Comparison of ENCODE assay signal across 21 cellular contexts in genomic region chr5:126043684-126044083, GRCh38.
A peak's percentile ranks its signal among the peaks of the same experiment; 100 is the strongest.
DNase-seq lines count a peak whose midpoint lies in the region; ATAC-seq and TF ChIP-seq lines count a peak whose summit lies in the region.
"Had no signal": no experiment of that assay in that cellular context is flagged by ENCODE, and none has a peak within 500 bp of the region (broad histone marks: within the 10 kb centered on the region; RNA-seq: fewer than 3 reads in every experiment).

No MANE protein-coding gene starts in this region.

- TF ChIP-seq EP300 in gastroesophageal sphincter (IDR thresholded peaks at IDR 0.05): no peak

- no peaks in the 10 kb centered on the region for H3K9me3 Mint-ChIP-seq in stimulated activated naive CD8-positive, alpha-beta T cell treated with anti-CD3 and anti-CD28 coated beads, Interleukin-15, amount 100 ng/mL, for 72 hours
- no peaks in the 10 kb centered on the region for H3K9me3 Mint-ChIP-seq in activated T-helper 17 cell treated with anti-CD3 and anti-CD28 coated beads, Interleukin-2, amount 50 U/mL, for 72 hours
- H3K9me3 Mint-ChIP-seq: activated T-helper 1 cell treated with anti-CD3 and anti-CD28 coated beads, Interleukin-12 subunit alpha, Interleukin-12 subunit beta, Interleukin-2, Interleukin-4 antibody, amounts not matched to agents 30 ng/mL and 10 ng/mL and 1 ng/mL, durations not matched to agents 14 hours and 24 hours and 36 hours; stimulated activated effector memory CD8-positive, alpha-beta T cell treated with anti-CD3 and anti-CD28 coated beads, Interleukin-12 subunit alpha, Interleukin-12 subunit beta, amount 100 ng/mL, for 72 hours had no signal

- H3K9ac ChIP-seq in BLaER1: no peak overlapping the region

- TF ChIP-seq CTCF in brain microvascular endothelial cell (IDR thresholded peaks at IDR 0.05; ENCODE audit: low read depth, low read length, missing control alignments) (no peak), gastroesophageal sphincter (IDR thresholded peaks at IDR 0.05) (no peak)

- no peaks in the 10 kb centered on the region for H3K9me3 ChIP-seq in BLaER1
- H3K9me3 ChIP-seq in mesodermal cell (ENCODE audit: control insufficient read depth, low read length): no peaks in the 10 kb centered on the region
- H3K9me3 ChIP-seq in gastroesophageal sphincter: no peaks in the 10 kb centered on the region
- H3K9me3 ChIP-seq: mucosa of descending colon, Peyer's patch, right lobe of liver had no signal

- H3K36me3 ChIP-seq in BLaER1 (no peaks in the 10 kb centered on the region), brain microvascular endothelial cell (replicated peaks) (no peaks in the 10 kb centered on the region), mesodermal cell (ENCODE audit: control insufficient read depth, insufficient read depth, low read length) (no peaks in the 10 kb centered on the region), gastroesophageal sphincter (no peaks in the 10 kb centered on the region)
- H3K36me3 ChIP-seq: Peyer's patch, right lobe of liver had no signal

- no peak for ATAC-seq in stimulated activated naive CD8-positive, alpha-beta T cell treated with anti-CD3 and anti-CD28 coated beads, Interleukin-15, amount 100 ng/mL, for 72 hours
- no peak for ATAC-seq in activated T-helper 17 cell treated with anti-CD3 and anti-CD28 coated beads, Interleukin-2, amount 50 U/mL, for 72 hours (replicated peaks)
- no peak for ATAC-seq in gastroesophageal sphincter
- ATAC-seq: activated CD4-positive, CD25-positive, alpha-beta regulatory T cell treated with anti-CD3 and anti-CD28 coated beads, Interleukin-2, amount 50 U/mL, for 24 hours; K562; right lobe of liver; stimulated activated effector memory CD8-positive, alpha-beta T cell treated with anti-CD3 and anti-CD28 coated beads, Interleukin-12 subunit alpha, Interleukin-12 subunit beta, amount 100 ng/mL, for 72 hours had no signal

- H3K4me1 ChIP-seq in BLaER1 (peaks cover 21% of the 10 kb centered on the region), mesodermal cell (ENCODE audit: control insufficient read depth, insufficient read depth, low read length, poor library complexity, severe bottlenecking) (peaks cover 12% of the 10 kb centered on the region), gastroesophageal sphincter (peaks cover 0 to 12% (median 0%) of the 10 kb centered on the region in 3 donors)
- H3K4me1 ChIP-seq: Peyer's patch, right lobe of liver had no signal

- in situ Hi-C loops in brain microvascular endothelial cell (cut with HindIII; ENCODE audit: low pct_ligation_motif_present, low sequenced_read_pairs): no loop called here

- no peak overlapping the region for H3K27ac Mint-ChIP-seq in stimulated activated naive CD8-positive, alpha-beta T cell treated with anti-CD3 and anti-CD28 coated beads, Interleukin-15, amount 100 ng/mL, for 72 hours
- no peak overlapping the region for H3K27ac Mint-ChIP-seq in activated T-helper 17 cell treated with anti-CD3 and anti-CD28 coated beads, Interleukin-2, amount 50 U/mL, for 72 hours
- H3K27ac Mint-ChIP-seq: activated naive CD8-positive, alpha-beta T cell treated with anti-CD3 and anti-CD28 coated beads for 36 hours; activated T-helper 1 cell treated with anti-CD3 and anti-CD28 coated beads, Interleukin-12 subunit alpha, Interleukin-12 subunit beta, Interleukin-2, Interleukin-4 antibody, amounts not matched to agents 30 ng/mL and 10 ng/mL and 1 ng/mL, durations not matched to agents 14 hours and 24 hours and 36 hours; CD8-positive, alpha-beta memory T cell; stimulated activated effector memory CD8-positive, alpha-beta T cell treated with anti-CD3 and anti-CD28 coated beads, Interleukin-12 subunit alpha, Interleukin-12 subunit beta, amount 100 ng/mL, for 72 hours had no signal

- no peaks in the 10 kb centered on the region for H3K4me1 Mint-ChIP-seq in stimulated activated naive CD8-positive, alpha-beta T cell treated with anti-CD3 and anti-CD28 coated beads, Interleukin-15, amount 100 ng/mL, for 72 hours
- H3K4me1 Mint-ChIP-seq in activated T-helper 17 cell treated with anti-CD3 and anti-CD28 coated beads, Interleukin-2, amount 50 U/mL, for 72 hours: no peaks in the 10 kb centered on the region
- H3K4me1 Mint-ChIP-seq: activated naive CD8-positive, alpha-beta T cell treated with anti-CD3 and anti-CD28 coated beads for 36 hours; CD8-positive, alpha-beta memory T cell; stimulated activated effector memory CD8-positive, alpha-beta T cell treated with anti-CD3 and anti-CD28 coated beads, Interleukin-12 subunit alpha, Interleukin-12 subunit beta, amount 100 ng/mL, for 72 hours had no signal

- H3K27ac ChIP-seq in BLaER1: no peak overlapping the region
- H3K27ac ChIP-seq in brain microvascular endothelial cell: no peak overlapping the region
- peak overlapping the region; percentile 84 for H3K27ac ChIP-seq in mesodermal cell (ENCODE audit: low read depth, low read length, severe bottlenecking)
- no peak overlapping the region for H3K27ac ChIP-seq in gastroesophageal sphincter
- H3K27ac ChIP-seq: Peyer's patch, right lobe of liver had no signal

- TF ChIP-seq POLR2A in gastroesophageal sphincter (IDR thresholded peaks at IDR 0.05): no peak

- H3K27me3 ChIP-seq in BLaER1: no peaks in the 10 kb centered on the region
- H3K27me3 ChIP-seq in brain microvascular endothelial cell (replicated peaks): no peaks in the 10 kb centered on the region
- H3K27me3 ChIP-seq in gastroesophageal sphincter: no peaks in the 10 kb centered on the region
- H3K27me3 ChIP-seq: Peyer's patch, right lobe of liver had no signal

- DNase-seq in M059J (ENCODE audit: low read depth) (peak; percentile 8), brain microvascular endothelial cell (peak; percentile 6), ureter (ENCODE audit: low spot score) (no peak)
- DNase-seq in stimulated activated naive CD8-positive, alpha-beta T cell treated with anti-CD3 and anti-CD28 coated beads, Interleukin-15, amount 100 ng/mL, for 72 hours: no peak
- DNase-seq: activated CD8-positive, alpha-beta memory T cell treated with anti-CD3 and anti-CD28 coated beads for 24 hours; activated naive CD8-positive, alpha-beta T cell treated with anti-CD3 and anti-CD28 coated beads for 36 hours; CD8-positive, alpha-beta memory T cell; erythroblast; left colon; MV-4-11; Peyer's patch; right lobe of liver had no signal

- no peak overlapping the region for H3K4me3 Mint-ChIP-seq in stimulated activated naive CD8-positive, alpha-beta T cell treated with anti-CD3 and anti-CD28 coated beads, Interleukin-15, amount 100 ng/mL, for 72 hours
- no peak overlapping the region for H3K4me3 Mint-ChIP-seq in activated T-helper 17 cell treated with anti-CD3 and anti-CD28 coated beads, Interleukin-2, amount 50 U/mL, for 72 hours
- H3K4me3 Mint-ChIP-seq: activated naive CD8-positive, alpha-beta T cell treated with anti-CD3 and anti-CD28 coated beads for 36 hours; activated T-helper 1 cell treated with anti-CD3 and anti-CD28 coated beads, Interleukin-12 subunit alpha, Interleukin-12 subunit beta, Interleukin-2, Interleukin-4 antibody, amounts not matched to agents 30 ng/mL and 10 ng/mL and 1 ng/mL, durations not matched to agents 14 hours and 24 hours and 36 hours; CD8-positive, alpha-beta memory T cell; stimulated activated effector memory CD8-positive, alpha-beta T cell treated with anti-CD3 and anti-CD28 coated beads, Interleukin-12 subunit alpha, Interleukin-12 subunit beta, amount 100 ng/mL, for 72 hours had no signal

- 0 out of 2 replicates have a peak overlapping the region, but pooled peaks have one; percentile 18 for H3K4me2 ChIP-seq in BLaER1

- no peaks in the 10 kb centered on the region for H3K36me3 Mint-ChIP-seq in activated T-helper 17 cell treated with anti-CD3 and anti-CD28 coated beads, Interleukin-2, amount 50 U/mL, for 72 hours (ENCODE audit: low read depth)
- H3K36me3 Mint-ChIP-seq: activated naive CD8-positive, alpha-beta T cell treated with anti-CD3 and anti-CD28 coated beads for 36 hours; CD8-positive, alpha-beta memory T cell; stimulated activated effector memory CD8-positive, alpha-beta T cell treated with anti-CD3 and anti-CD28 coated beads, Interleukin-12 subunit alpha, Interleukin-12 subunit beta, amount 100 ng/mL, for 72 hours had no signal

- 77 to 86% methylated on average over 5 of the region's 5 CpGs for WGBS in mesodermal cell (ENCODE audit: insufficient coverage in 2 of 2), 2 experiments
- 78% methylated on average over 4 of the region's 5 CpGs; no CpG with 5 or more reads in 1 of the 2 donors for WGBS in gastroesophageal sphincter (ENCODE audit: low coverage in 1 of 2), 2 donors

- H3K4me3 ChIP-seq in BLaER1 (no peak overlapping the region), brain microvascular endothelial cell (ENCODE audit: low read depth, low read length) (no peak overlapping the region), mesodermal cell (ENCODE audit: extremely low read depth, insufficient read depth, low read length, poor library complexity, severe bottlenecking) (no peak overlapping the region), gastroesophageal sphincter (no peak overlapping the region)
- H3K4me3 ChIP-seq: K562, mucosa of descending colon, Peyer's patch, right lobe of liver had no signal

- H4K20me1 ChIP-seq in BLaER1: no peaks in the 10 kb centered on the region

- no peaks in the 10 kb centered on the region for H3K27me3 Mint-ChIP-seq in stimulated activated naive CD8-positive, alpha-beta T cell treated with anti-CD3 and anti-CD28 coated beads, Interleukin-15, amount 100 ng/mL, for 72 hours
- H3K27me3 Mint-ChIP-seq in activated T-helper 17 cell treated with anti-CD3 and anti-CD28 coated beads, Interleukin-2, amount 50 U/mL, for 72 hours: no peaks in the 10 kb centered on the region
- H3K27me3 Mint-ChIP-seq: activated naive CD8-positive, alpha-beta T cell treated with anti-CD3 and anti-CD28 coated beads for 36 hours; CD8-positive, alpha-beta memory T cell had no signal

Comparison
In these comparisons a context has a peak if more than half of its experiments do, and no peak if none do; other contexts are left out.
1. DNase-seq: peak in M059J (single experiment) and brain microvascular endothelial cell (single experiment); none in stimulated activated naive CD8-positive, alpha-beta T cell treated with anti-CD3 and anti-CD28 coated beads, Interleukin-15, amount 100 ng/mL, for 72 hours (0 of 2) and ureter (single experiment).